In genomic region chr4:121272526-121272925, GRCh38 we compare ENCODE assay signal across 9 cellular contexts.
DNase-seq lines count a peak whose midpoint lies in the region; ATAC-seq and TF ChIP-seq lines count a peak whose summit lies in the region.
"Had no signal": no experiment of that assay in that cellular context is flagged by ENCODE, and none has a peak within 500 bp of the region (broad histone marks: within the 10 kb centered on the region; RNA-seq: fewer than 3 reads in every experiment).

No MANE protein-coding gene starts in this region.

- no peaks in the 10 kb centered on the region for H3K36me3 Mint-ChIP-seq in GM23338 (ENCODE audit: low read depth)
- H3K36me3 Mint-ChIP-seq: activated naive CD8-positive, alpha-beta T cell treated with anti-CD3 and anti-CD28 coated beads, Interleukin-2, amount 10 ng/mL, durations not matched to agents 7 days and 5 days had no signal

- TF ChIP-seq CTCF in GM23338 (conservative IDR thresholded peaks at IDR 0.05; ENCODE audit: low read depth in 2 of 2) = no peak
- TF ChIP-seq CTCF in foreskin fibroblast (IDR thresholded peaks at IDR 0.05; ENCODE audit: low read depth, low read length) = no peak
- no peak for TF ChIP-seq CTCF in ovary (IDR thresholded peaks at IDR 0.05)

- H3K27ac ChIP-seq in GM23338 (ENCODE audit: low read depth) (no peak overlapping the region), ovary (no peak overlapping the region)

- H3K4me1 ChIP-seq in GM23338 (ENCODE audit: insufficient read depth) (no peaks in the 10 kb centered on the region; the same call in 1 of the 2 replicates), ovary (ENCODE audit: insufficient read depth) (no peaks in the 10 kb centered on the region)

- intact Hi-C loops in left cardiac atrium (cut with DNase I) = no loop called here
- intact Hi-C loops in ovary (cut with DNase I) = no loop called here

- H3K4me3 ChIP-seq in GM23338 = no peak overlapping the region
- no peak overlapping the region for H3K4me3 ChIP-seq in foreskin fibroblast (ENCODE audit: low read depth in 1 of 2, low read length in 2 of 2)
- no peak overlapping the region for H3K4me3 ChIP-seq in ovary

- H3K9me2 ChIP-seq in GM23338 (ENCODE audit: insufficient read depth) = no peaks in the 10 kb centered on the region

- no peaks in the 10 kb centered on the region for H4K20me1 ChIP-seq in GM23338 (replicated peaks; ENCODE audit: insufficient read depth)

- H3K4me3 Mint-ChIP-seq in GM23338 = no peak overlapping the region
- H3K4me3 Mint-ChIP-seq: activated naive CD8-positive, alpha-beta T cell treated with anti-CD3 and anti-CD28 coated beads, Interleukin-2, amount 10 ng/mL, durations not matched to agents 7 days and 5 days had no signal

- H3K36me3 ChIP-seq in GM23338 (ENCODE audit: insufficient read depth) (no peaks in the 10 kb centered on the region), ovary (no peaks in the 10 kb centered on the region)

- H3K4me2 ChIP-seq in GM23338 = no peak overlapping the region

- 49 to 79% (median 64%) methylated on average over 2 of the region's 2 CpGs for WGBS in ovary, 3 donors

- H3K27me3 Mint-ChIP-seq in GM23338 (ENCODE audit: insufficient read depth, low read depth, poor library complexity) = no peaks in the 10 kb centered on the region

- H3K79me2 ChIP-seq in GM23338 (replicated peaks; ENCODE audit: insufficient read depth) = no peaks in the 10 kb centered on the region

- H3K4me1 Mint-ChIP-seq in GM23338 = peaks cover 15% of the 10 kb centered on the region

- ATAC-seq in GM18519 (IDR thresholded peaks at IDR 0.05; ENCODE audit: low FRiP score, unreplicated experiment) (peak; percentile 92), GM23338 (no peak), HG03571 (IDR thresholded peaks at IDR 0.05; ENCODE audit: unreplicated experiment) (peak; percentile 68), left cardiac atrium (no peak)

- 0 out of 2 replicates have a peak overlapping the region, but pooled peaks have one; percentile 0 for H3K27ac Mint-ChIP-seq in GM23338
- H3K27ac Mint-ChIP-seq: activated naive CD8-positive, alpha-beta T cell treated with anti-CD3 and anti-CD28 coated beads, Interleukin-2, amount 10 ng/mL, durations not matched to agents 7 days and 5 days had no signal

- TF ChIP-seq POLR2A in ovary (IDR thresholded peaks at IDR 0.05) = no peak

- no peaks in the 10 kb centered on the region for H3K9me3 Mint-ChIP-seq in GM23338

- DNase-seq in GM23338 (ENCODE audit: low spot score) (no peak), foreskin fibroblast (peak; percentile 21 to 44), left cardiac atrium (no peak), NCI-H1417 treated with DMSO at 0.1 percent for 48 hours (lab: John Stamatoyannopoulos, UW) (no peak), ovary (no peak), GM19238 (ENCODE audit: insufficient read length, low spot score) (no peak)
- DNase-seq: activated naive CD8-positive, alpha-beta T cell treated with anti-CD3 and anti-CD28 coated beads, Interleukin-2, amount 10 ng/mL, durations not matched to agents 7 days and 5 days had no signal

- TF ChIP-seq EP300 in ovary (IDR thresholded peaks at IDR 0.05) = no peak

- H3K27me3 ChIP-seq in GM23338 (ENCODE audit: insufficient read depth) (no peaks in the 10 kb centered on the region), ovary (no peaks in the 10 kb centered on the region)

- H3F3A ChIP-seq in GM23338 (replicated peaks; ENCODE audit: low read depth) = no peaks in the 10 kb centered on the region

- peak overlapping the region; percentile 25; the same call in 1 of the 2 replicates for H2AFZ ChIP-seq in GM23338

- no peaks in the 10 kb centered on the region for H3K9me3 ChIP-seq in ovary

TF ChIP-seq in GM23338, 12 proteins besides CTCF, POLR2A, EP300 and RAD21:
- TF ChIP-seq EZH2phosphoT487 (IDR thresholded peaks at IDR 0.05; ENCODE audit: unreplicated experiment) (no peak), REST (IDR thresholded peaks at IDR 0.05; ENCODE audit: unreplicated experiment) (no peak), JUNB (IDR thresholded peaks at IDR 0.05; ENCODE audit: unreplicated experiment) (no peak)
- TF ChIP-seq, protein P1, sequence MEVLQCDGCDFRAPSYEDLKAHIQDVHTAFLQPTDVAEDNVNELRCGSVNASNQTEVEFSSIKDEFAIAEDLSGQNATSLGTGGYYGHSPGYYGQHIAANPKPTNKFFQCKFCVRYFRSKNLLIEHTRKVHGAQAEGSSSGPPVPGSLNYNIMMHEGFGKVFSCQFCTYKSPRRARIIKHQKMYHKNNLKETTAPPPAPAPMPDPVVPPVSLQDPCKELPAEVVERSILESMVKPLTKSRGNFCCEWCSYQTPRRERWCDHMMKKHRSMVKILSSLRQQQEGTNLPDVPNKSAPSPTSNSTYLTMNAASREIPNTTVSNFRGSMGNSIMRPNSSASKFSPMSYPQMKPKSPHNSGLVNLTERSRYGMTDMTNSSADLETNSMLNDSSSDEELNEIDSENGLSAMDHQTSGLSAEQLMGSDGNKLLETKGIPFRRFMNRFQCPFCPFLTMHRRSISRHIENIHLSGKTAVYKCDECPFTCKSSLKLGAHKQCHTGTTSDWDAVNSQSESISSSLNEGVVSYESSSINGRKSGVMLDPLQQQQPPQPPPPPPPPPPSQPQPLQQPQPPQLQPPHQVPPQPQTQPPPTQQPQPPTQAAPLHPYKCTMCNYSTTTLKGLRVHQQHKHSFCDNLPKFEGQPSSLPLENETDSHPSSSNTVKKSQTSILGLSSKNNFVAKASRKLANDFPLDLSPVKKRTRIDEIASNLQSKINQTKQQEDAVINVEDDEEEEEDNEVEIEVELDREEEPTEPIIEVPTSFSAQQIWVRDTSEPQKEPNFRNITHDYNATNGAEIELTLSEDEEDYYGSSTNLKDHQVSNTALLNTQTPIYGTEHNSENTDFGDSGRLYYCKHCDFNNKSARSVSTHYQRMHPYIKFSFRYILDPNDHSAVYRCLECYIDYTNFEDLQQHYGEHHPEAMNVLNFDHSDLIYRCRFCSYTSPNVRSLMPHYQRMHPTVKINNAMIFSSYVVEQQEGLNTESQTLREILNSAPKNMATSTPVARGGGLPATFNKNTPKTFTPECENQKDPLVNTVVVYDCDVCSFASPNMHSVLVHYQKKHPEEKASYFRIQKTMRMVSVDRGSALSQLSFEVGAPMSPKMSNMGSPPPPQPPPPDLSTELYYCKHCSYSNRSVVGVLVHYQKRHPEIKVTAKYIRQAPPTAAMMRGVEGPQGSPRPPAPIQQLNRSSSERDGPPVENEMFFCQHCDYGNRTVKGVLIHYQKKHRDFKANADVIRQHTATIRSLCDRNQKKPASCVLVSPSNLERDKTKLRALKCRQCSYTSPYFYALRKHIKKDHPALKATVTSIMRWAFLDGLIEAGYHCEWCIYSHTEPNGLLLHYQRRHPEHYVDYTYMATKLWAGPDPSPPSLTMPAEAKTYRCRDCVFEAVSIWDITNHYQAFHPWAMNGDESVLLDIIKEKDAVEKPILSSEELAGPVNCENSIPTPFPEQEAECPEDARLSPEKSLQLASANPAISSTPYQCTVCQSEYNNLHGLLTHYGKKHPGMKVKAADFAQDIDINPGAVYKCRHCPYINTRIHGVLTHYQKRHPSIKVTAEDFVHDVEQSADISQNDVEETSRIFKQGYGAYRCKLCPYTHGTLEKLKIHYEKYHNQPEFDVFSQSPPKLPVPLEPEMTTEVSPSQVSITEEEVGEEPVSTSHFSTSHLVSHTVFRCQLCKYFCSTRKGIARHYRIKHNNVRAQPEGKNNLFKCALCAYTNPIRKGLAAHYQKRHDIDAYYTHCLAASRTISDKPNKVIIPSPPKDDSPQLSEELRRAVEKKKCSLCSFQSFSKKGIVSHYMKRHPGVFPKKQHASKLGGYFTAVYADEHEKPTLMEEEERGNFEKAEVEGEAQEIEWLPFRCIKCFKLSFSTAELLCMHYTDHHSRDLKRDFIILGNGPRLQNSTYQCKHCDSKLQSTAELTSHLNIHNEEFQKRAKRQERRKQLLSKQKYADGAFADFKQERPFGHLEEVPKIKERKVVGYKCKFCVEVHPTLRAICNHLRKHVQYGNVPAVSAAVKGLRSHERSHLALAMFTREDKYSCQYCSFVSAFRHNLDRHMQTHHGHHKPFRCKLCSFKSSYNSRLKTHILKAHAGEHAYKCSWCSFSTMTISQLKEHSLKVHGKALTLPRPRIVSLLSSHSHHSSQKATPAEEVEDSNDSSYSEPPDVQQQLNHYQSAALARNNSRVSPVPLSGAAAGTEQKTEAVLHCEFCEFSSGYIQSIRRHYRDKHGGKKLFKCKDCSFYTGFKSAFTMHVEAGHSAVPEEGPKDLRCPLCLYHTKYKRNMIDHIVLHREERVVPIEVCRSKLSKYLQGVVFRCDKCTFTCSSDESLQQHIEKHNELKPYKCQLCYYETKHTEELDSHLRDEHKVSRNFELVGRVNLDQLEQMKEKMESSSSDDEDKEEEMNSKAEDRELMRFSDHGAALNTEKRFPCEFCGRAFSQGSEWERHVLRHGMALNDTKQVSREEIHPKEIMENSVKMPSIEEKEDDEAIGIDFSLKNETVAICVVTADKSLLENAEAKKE (CRISPR knock-in tag; IDR thresholded peaks at IDR 0.05) = no peak

Comparison
In these comparisons a context has a peak if more than half of its experiments do, and no peak if none do; other contexts are left out.
1. ATAC-seq: peak in GM18519 (single experiment) and HG03571 (single experiment); none in GM23338 (single experiment) and left cardiac atrium (0 of 2).
2. DNase-seq: peak in foreskin fibroblast (2 of 2); none in GM23338 (single experiment), left cardiac atrium (single experiment), NCI-H1417 treated with DMSO at 0.1 percent for 48 hours (single experiment), ovary (0 of 5) and GM19238 (single experiment).